8 cellular contexts compared by ENCODE assay signal in genomic region chr10:98041352-98042043, GRCh38. TPM values are rescaled to one million over a fixed set of nuclear protein-coding genes. Genes with fewer than 3 reads are reported as not detected.
A peak's percentile ranks its signal among the peaks of the same experiment; 100 is the strongest.
DNase-seq lines count a peak whose midpoint lies in the region; ATAC-seq and TF ChIP-seq lines count a peak whose summit lies in the region.

No MANE protein-coding gene starts in this region.

- H3K4me3 ChIP-seq in AG04449 (ENCODE audit: low read depth, low read length) (no peak overlapping the region), epithelial cell of esophagus (ENCODE audit: low read length) (no peak overlapping the region), mucosa of descending colon (no peak overlapping the region), tibial nerve (no peak overlapping the region)

- no peak overlapping the region for H3K27ac ChIP-seq in tibial nerve

- H3K36me3 Mint-ChIP-seq in activated CD4-positive, alpha-beta T cell treated with anti-CD3 and anti-CD28 coated beads, Interleukin-2, amount 10 ng/mL, durations not matched to agents 7 days and 5 days (ENCODE audit: low read depth), result no peaks in the 10 kb centered on the region

- H3K27me3 Mint-ChIP-seq in activated CD4-positive, alpha-beta T cell treated with anti-CD3 and anti-CD28 coated beads, Interleukin-2, amount 10 ng/mL, durations not matched to agents 7 days and 5 days, result peaks cover 68% of the 10 kb centered on the region

- no peak overlapping the region for H3K27ac Mint-ChIP-seq in activated CD4-positive, alpha-beta T cell treated with anti-CD3 and anti-CD28 coated beads, Interleukin-2, amount 10 ng/mL, durations not matched to agents 7 days and 5 days

- CTCF ChIA-PET in AG04449 (lab: Yijun Ruan, JAX), result interaction anchor here (0.7 to 8.9 kb wide), 26 partner anchors 8 to 340 kb away, joined by 3 to 157 read pairs (median 4); partner anchors contain the start of gene CRTAC1
- CTCF ChIA-PET in activated CD4-positive, alpha-beta T cell treated with anti-CD3 and anti-CD28 coated beads, Interleukin-2, amount 10 ng/mL, durations not matched to agents 7 days and 5 days (lab: Charles Lee), result interaction anchor here (0.6 to 2.9 kb wide), 12 partner anchors 8 to 633 kb away, joined by 3 to 20 read pairs (median 4); no protein-coding TSS in a partner anchor

- POLR2A ChIA-PET in AG04449 (lab: Yijun Ruan, JAX), result no interaction called here
- POLR2A ChIA-PET in activated CD4-positive, alpha-beta T cell treated with anti-CD3 and anti-CD28 coated beads, Interleukin-2, amount 10 ng/mL, durations not matched to agents 7 days and 5 days (lab: Charles Lee), result no interaction called here

- intact Hi-C loops in mucosa of descending colon (cut with DNase I, micrococcal nuclease), result loop anchor here (5.0 kb wide), 1 partner anchor 129 kb away; no protein-coding TSS in a partner anchor

- peaks cover 0 to 26% of the 10 kb centered on the region in 2 donors for H3K27me3 ChIP-seq in tibial nerve

- DNase-seq in AG04449 (ENCODE audit: low read depth, low spot score) (no peak), NCI-H1694 (lab: John Stamatoyannopoulos, UW) (peak; percentile 24), epithelial cell of esophagus (ENCODE audit: low read depth) (peak; percentile 62), mucosa of descending colon (peak in 2 of 3 donors; percentile 68 to 84), tibial nerve (ENCODE audit: low spot score in 2 of 2) (peak; percentile 47 to 69)
- DNase-seq in activated CD4-positive, alpha-beta T cell treated with anti-CD3 and anti-CD28 coated beads, Interleukin-2, amount 10 ng/mL, durations not matched to agents 7 days and 5 days, result peak; percentile 45

- TF ChIP-seq EP300 in tibial nerve (IDR thresholded peaks at IDR 0.05), result no peak

- H3K36me3 ChIP-seq in mucosa of descending colon (ENCODE audit: low read depth), result no peaks in the 10 kb centered on the region
- H3K36me3 ChIP-seq in tibial nerve, result no peaks in the 10 kb centered on the region

- no peaks in the 10 kb centered on the region for H3K9me3 Mint-ChIP-seq in activated CD4-positive, alpha-beta T cell treated with anti-CD3 and anti-CD28 coated beads, Interleukin-2, amount 10 ng/mL, durations not matched to agents 7 days and 5 days

- no peaks in the 10 kb centered on the region for H3K9me3 ChIP-seq in mucosa of descending colon
- no peaks in the 10 kb centered on the region for H3K9me3 ChIP-seq in tibial nerve

- 20 to 22% methylated on average over 7 of the region's 7 CpGs for WGBS in tibial nerve, 2 donors

- peak; percentile 77 for ATAC-seq in mucosa of descending colon
- ATAC-seq in HG03095 (IDR thresholded peaks at IDR 0.05; ENCODE audit: unreplicated experiment), result no peak

- no peak for TF ChIP-seq POLR2A in tibial nerve (IDR thresholded peaks at IDR 0.05)

- H3K4me1 Mint-ChIP-seq in activated CD4-positive, alpha-beta T cell treated with anti-CD3 and anti-CD28 coated beads, Interleukin-2, amount 10 ng/mL, durations not matched to agents 7 days and 5 days, result no peaks in the 10 kb centered on the region

- H3K4me1 ChIP-seq in mucosa of descending colon (ENCODE audit: low read depth) (no peaks in the 10 kb centered on the region), tibial nerve (peaks cover 0 to 8% (median 0%) of the 10 kb centered on the region in 4 donors)

- no peak overlapping the region for H3K4me3 Mint-ChIP-seq in activated CD4-positive, alpha-beta T cell treated with anti-CD3 and anti-CD28 coated beads, Interleukin-2, amount 10 ng/mL, durations not matched to agents 7 days and 5 days

- peak; percentile 63 for TF ChIP-seq CTCF in AG04449 (IDR thresholded peaks at IDR 0.05; ENCODE audit: insufficient read depth, low read length, missing control alignments)
- TF ChIP-seq CTCF in GM12872 (IDR thresholded peaks at IDR 0.05; ENCODE audit: insufficient read depth, low read depth, low read length), result peak; percentile 88
- peak; percentile 83 for TF ChIP-seq CTCF in epithelial cell of esophagus (IDR thresholded peaks at IDR 0.05; ENCODE audit: insufficient read depth, low read depth, low read length, missing control alignments)
- TF ChIP-seq CTCF in mucosa of descending colon (IDR thresholded peaks at IDR 0.05), result peak; percentile 54
- peak; percentile 54 to 71 (median 60) for TF ChIP-seq CTCF in tibial nerve (IDR thresholded peaks at IDR 0.05)

RNA-seq across cellular contexts. Expression of gene CRTAC1, which starts 11.1 kb away (rescaled TPM):
- total RNA-seq in activated CD4-positive, alpha-beta T cell treated with anti-CD3 and anti-CD28 coated beads, Interleukin-2, amount 10 ng/mL, durations not matched to agents 7 days and 5 days, result not detected
- 1 to 10 TPM in 2 of 3 donors, under 1 TPM in 1; 0.17 to 8.8 (median 1.0) TPM for total RNA-seq in mucosa of descending colon
- total RNA-seq in tibial nerve, result 10 to 100 TPM; 17.5 to 35.1 (median 22.9) TPM
